1 cellular context compared by ENCODE assay signal in genomic region chr3:165339753-165340152, GRCh38.
TF ChIP-seq lines count a peak whose summit lies in the region.

No MANE protein-coding gene starts in this region.

TF ChIP-seq in HEK293T, 16 proteins besides CTCF, POLR2A, EP300 and RAD21 (continued from another document):
- TF ChIP-seq CTBP1 (IDR thresholded peaks at IDR 0.05; ENCODE audit: borderline replicate concordance) (no peak), FOXM1 (IDR thresholded peaks at IDR 0.05; ENCODE audit: borderline replicate concordance) (no peak), HDGF (IDR thresholded peaks at IDR 0.05; ENCODE audit: borderline replicate concordance) (no peak), FOXK2 (IDR thresholded peaks at IDR 0.05) (no peak)
